Comparison of ENCODE assay signal across 35 cellular contexts in genomic region chr6:169022079-169022478, GRCh38.
A peak's percentile ranks its signal among the peaks of the same experiment; 100 is the strongest.
DNase-seq lines count a peak whose midpoint lies in the region; ATAC-seq and TF ChIP-seq lines count a peak whose summit lies in the region.
"Had no signal": no experiment of that assay in that cellular context is flagged by ENCODE, and none has a peak within 500 bp of the region (broad histone marks: within the 10 kb centered on the region; RNA-seq: fewer than 3 reads in every experiment).

No MANE protein-coding gene starts in this region.

- H3K9me3 ChIP-seq in WERI-Rb-1 (ENCODE audit: severe bottlenecking) = peaks cover 4% of the 10 kb centered on the region
- H3K9me3 ChIP-seq: testis, vagina had no signal

- H3K36me3 ChIP-seq in GM06990 (ENCODE audit: control insufficient read depth, insufficient read depth, low read length) (no peaks in the 10 kb centered on the region), WERI-Rb-1 (no peaks in the 10 kb centered on the region)
- H3K36me3 ChIP-seq: BLaER1 treated with 17β-estradiol and CSF1 and Interleukin-3, amounts not matched to agents 10 nM and 100 nM; left lung; Peyer's patch; vagina had no signal

- no peak for ATAC-seq in GM19023 (IDR thresholded peaks at IDR 0.05; ENCODE audit: unreplicated experiment)
- ATAC-seq: left lung, right cardiac atrium, WTC11 had no signal

- H3K4me3 ChIP-seq in GM06990 (replicated peaks; ENCODE audit: low read depth, low read length) (no peak overlapping the region), WERI-Rb-1 (ENCODE audit: low read depth, low read length) (no peak overlapping the region)
- H3K4me3 ChIP-seq: BLaER1 treated with 17β-estradiol and CSF1 and Interleukin-3, amounts not matched to agents 10 nM and 100 nM; coronary artery; left lung; Peyer's patch; testis; vagina had no signal

- DNase-seq in Ammon's horn (ENCODE audit: low spot score) = peak; percentile 8
- DNase-seq in GM06990 (ENCODE audit: extremely low read depth, insufficient read length) = no peak
- peak; percentile 33 for DNase-seq in WERI-Rb-1
- DNase-seq in iPS-NIHi7 (ENCODE audit: extremely low spot score) = peak; percentile 48
- DNase-seq in NK-92 (lab: John Stamatoyannopoulos, UW; ENCODE audit: unreplicated experiment) = no peak
- no peak for DNase-seq in stimulated activated CD4-positive, alpha-beta T cell treated with anti-CD3 and anti-CD28 coated beads, Interleukin-4, amount 100 ng/mL, for 24 hours
- DNase-seq: activated CD4-positive, alpha-beta T cell treated with anti-CD3 and anti-CD28 coated beads, Interleukin-2, amount 50 U/mL, for 1 hour; activated gamma-delta T cell treated with Interleukin-2 at 50 U/mL for 16 hours; activated naive CD8-positive, alpha-beta T cell treated with anti-CD3 and anti-CD28 coated beads, Interleukin-2, amount 10 ng/mL, durations not matched to agents 7 days and 5 days; activated T-cell treated with anti-CD3 and anti-CD28 coated beads, Interleukin-2, amount 50 U/mL, for 24 hours; aorta; COR-L47; DMS53; effector memory CD4-positive, alpha-beta T cell; erythroblast; glutamatergic neuron; HCEC 1CT; IMR-90; islet precursor cell; left lung; mesendoderm; NCI-H187; NCI-H2171; NCI-H524 treated with DMSO at 0.1 percent for 48 hours; Peyer's patch; right cardiac atrium; stimulated activated CD4-positive, alpha-beta T cell treated with anti-CD3 and anti-CD28 coated beads, Interleukin-2, amount 100 ng/mL, for 24 hours; stimulated activated CD8-positive, alpha-beta memory T cell treated with anti-CD3 and anti-CD28 coated beads, Interleukin-4, amount 100 ng/mL, for 48 hours; T1000; testis had no signal

- H3K27ac ChIP-seq in WERI-Rb-1 = no peak overlapping the region
- H3K27ac ChIP-seq: BLaER1 treated with 17β-estradiol and CSF1 and Interleukin-3, amounts not matched to agents 10 nM and 100 nM; coronary artery; left lung; Peyer's patch; testis; vagina had no signal

- no peaks in the 10 kb centered on the region for H3K27me3 ChIP-seq in GM06990 (replicated peaks; ENCODE audit: control insufficient read depth, insufficient read depth, low read length)
- no peaks in the 10 kb centered on the region for H3K27me3 ChIP-seq in WERI-Rb-1 (ENCODE audit: insufficient read depth, low read depth, severe bottlenecking)
- H3K27me3 ChIP-seq: BLaER1 treated with 17β-estradiol and CSF1 and Interleukin-3, amounts not matched to agents 10 nM and 100 nM; left lung; Peyer's patch; testis; vagina had no signal

- TF ChIP-seq CTCF in GM06990 (IDR thresholded peaks at IDR 0.05; ENCODE audit: insufficient read depth, low read length, poor library complexity, severe bottlenecking) (peak; percentile 12), WERI-Rb-1 (IDR thresholded peaks at IDR 0.05; ENCODE audit: low read depth, low read length) (peak; percentile 54)

Comparison
In these comparisons a context has a peak if more than half of its experiments do, and no peak if none do; other contexts are left out.
1. DNase-seq: peak in Ammon's horn (single experiment), WERI-Rb-1 (single experiment) and iPS-NIHi7 (single experiment); none in GM06990 (single experiment), NK-92 (single experiment) and stimulated activated CD4-positive, alpha-beta T cell treated with anti-CD3 and anti-CD28 coated beads, Interleukin-4, amount 100 ng/mL, for 24 hours (single experiment).